Comparison of ENCODE assay signal across 8 cellular contexts in genomic region chr16:29820271-29820701, GRCh38. TPM values are rescaled to one million over a fixed set of nuclear protein-coding genes. Genes with fewer than 3 reads are reported as not detected.
DNase-seq lines count a peak whose midpoint lies in the region; ATAC-seq and TF ChIP-seq lines count a peak whose summit lies in the region.

Gene MVP, plus strand, starts transcription at chr16:29820462. Its CDS starts 10,088 bp downstream, at chr16:29830550.

- no peaks in the 10 kb centered on the region for H3K27me3 Mint-ChIP-seq in CD4-positive, alpha-beta T cell
- H3K27me3 Mint-ChIP-seq in HFFc6 (ENCODE audit: insufficient read depth) = peaks cover 10% of the 10 kb centered on the region

- peaks cover 64% of the 10 kb centered on the region for H3K4me1 ChIP-seq in skeletal muscle satellite cell (ENCODE audit: control insufficient read depth, insufficient read depth, low read length)
- H3K4me1 ChIP-seq in SJCRH30 = peaks cover 20% of the 10 kb centered on the region

- peak within 1 kb of the TSS; percentile 75 for H3K27ac ChIP-seq in CD4-positive, alpha-beta T cell (ENCODE audit: low read depth, low read length)
- no peak within 1 kb of the TSS for H3K27ac ChIP-seq in SJCRH30

- peak within 1 kb of the TSS; percentile 87 for H3K4me2 ChIP-seq in skeletal muscle satellite cell (ENCODE audit: low read length)

- POLR2A ChIA-PET in CD4-positive, alpha-beta T cell (lab: Charles Lee) = interaction anchor here (0.7 to 10.4 kb wide), 9 partner anchors 9 to 153 kb away, joined by 3 to 190 read pairs (median 4); partner anchors contain the start of genes CDIPT, KIF22, MAZ and TAOK2

- no peaks in the 10 kb centered on the region for H3K9me3 ChIP-seq in CD4-positive, alpha-beta T cell (ENCODE audit: control insufficient read depth, low read length)
- no peaks in the 10 kb centered on the region for H3K9me3 ChIP-seq in skeletal muscle satellite cell (replicated peaks; ENCODE audit: low read length)
- no peaks in the 10 kb centered on the region for H3K9me3 ChIP-seq in SJCRH30 (replicated peaks)

- H3K36me3 ChIP-seq in skeletal muscle satellite cell (ENCODE audit: insufficient read depth, low read length) = peaks cover 8% of the 10 kb centered on the region
- no peaks in the 10 kb centered on the region; the same call in 1 of the 2 replicates for H3K36me3 ChIP-seq in SJCRH30

- ATAC-seq in CD4-positive, alpha-beta T cell (ENCODE audit: poor library complexity) = no peak
- no peak for ATAC-seq in GM21619 (IDR thresholded peaks at IDR 0.05; ENCODE audit: unreplicated experiment)

- H3K4me3 ChIP-seq in skeletal muscle satellite cell (ENCODE audit: low read length) = peak within 1 kb of the TSS; percentile 81
- no peak within 1 kb of the TSS; the same call in 1 of the 2 replicates for H3K4me3 ChIP-seq in SJCRH30

- H3K27me3 ChIP-seq in CD4-positive, alpha-beta T cell (ENCODE audit: control insufficient read depth, insufficient read depth, low read length) = no peaks in the 10 kb centered on the region
- no peaks in the 10 kb centered on the region for H3K27me3 ChIP-seq in skeletal muscle satellite cell (ENCODE audit: control insufficient read depth, insufficient read depth, low read length)
- no peaks in the 10 kb centered on the region for H3K27me3 ChIP-seq in SJCRH30

- peaks cover 83% of the 10 kb centered on the region for H3K4me1 Mint-ChIP-seq in CD4-positive, alpha-beta T cell (ENCODE audit: low read depth)
- H3K4me1 Mint-ChIP-seq in HFFc6 (ENCODE audit: low read depth) = peaks cover 82% of the 10 kb centered on the region

- peaks cover 59% of the 10 kb centered on the region for H3K36me3 Mint-ChIP-seq in CD4-positive, alpha-beta T cell (ENCODE audit: low read depth)
- H3K36me3 Mint-ChIP-seq in HFFc6 (ENCODE audit: low read depth) = peaks cover 41% of the 10 kb centered on the region

- in situ Hi-C loops in SK-MEL-5 (cut with HindIII; ENCODE audit: low pct_unique_long_range_greater_than_20kb, low sequenced_read_pairs) = no loop called here

- H3K9me3 Mint-ChIP-seq in CD4-positive, alpha-beta T cell = no peaks in the 10 kb centered on the region
- no peaks in the 10 kb centered on the region for H3K9me3 Mint-ChIP-seq in HFFc6

- TF ChIP-seq CTCF in CD4-positive, alpha-beta T cell (IDR thresholded peaks at IDR 0.05) = no peak
- no peak for TF ChIP-seq CTCF in HFFc6 (IDR thresholded peaks at IDR 0.05)

- peak within 1 kb of the TSS; percentile 83 for H3K27ac Mint-ChIP-seq in CD4-positive, alpha-beta T cell
- peak within 1 kb of the TSS; percentile 99 for H3K27ac Mint-ChIP-seq in HFFc6

- peak within 1 kb of the TSS; percentile 83 for H3K9ac ChIP-seq in skeletal muscle satellite cell (ENCODE audit: low read depth, low read length)

- DNase-seq in CD4-positive, alpha-beta T cell = peak in 7 of 10 experiments; percentile 30 to 66 (median 40)
- DNase-seq in HFFc6 = peak; percentile 48
- peak; percentile 49 for DNase-seq in SK-MEL-5 (ENCODE audit: low read depth, low spot score)
- DNase-seq in astrocyte of the hippocampus (ENCODE audit: low read depth, low spot score) = peak; percentile 71
- peak; percentile 82 for DNase-seq in hepatic stellate cell (ENCODE audit: low spot score)
- no peak for DNase-seq in SJCRH30

- CTCF ChIA-PET in CD4-positive, alpha-beta T cell (lab: Charles Lee) = interaction anchor here (0.9 to 3.9 kb wide), 4 partner anchors 13 to 35 kb away, joined by 3 to 32 read pairs (median 8); no protein-coding TSS in a partner anchor

- intact Hi-C loops in CD4-positive, alpha-beta T cell (cut with DNase I, micrococcal nuclease) = no loop called here

- H3K4me3 Mint-ChIP-seq in CD4-positive, alpha-beta T cell = peak within 1 kb of the TSS; percentile 98
- peak within 1 kb of the TSS; percentile 98 for H3K4me3 Mint-ChIP-seq in HFFc6

RNA-seq across cellular contexts. Expression of gene MVP, which starts in this region (rescaled TPM):
- total RNA-seq in CD4-positive, alpha-beta T cell = 100 to 1,000 TPM; 115 to 118 TPM
- total RNA-seq in HFFc6 (2021; fragmentation: NEBNext Ultra II Directional; extraction: Animal tissue kit (Norgen Biotek cat#: 25700)) = 100 to 1,000 TPM; 234 to 296 (median 268) TPM
- total RNA-seq in SK-MEL-5 (2014; rRNA removed; shearing (Covaris generic)) = 35.7 and 41.9 TPM in 2 replicates
- 38.8 and 54.8 TPM in 2 replicates for polyA plus RNA-seq in SK-MEL-5 (2015; cell fraction: cytosol; rRNA removed)
- polyA plus RNA-seq in SK-MEL-5 (2015; cell fraction: nucleus; rRNA removed) = 97.9 and 119 TPM in 2 replicates
- 301 and 302 TPM in 2 replicates for total RNA-seq in skeletal muscle satellite cell (2012; rRNA removed)
- total RNA-seq in SJCRH30 (2014; rRNA removed; shearing (Covaris generic)) = 0.61 and 0.63 TPM in 2 replicates

Comparison
In these comparisons a context has a peak if more than half of its experiments do, and no peak if none do; other contexts are left out.
1. RNA of gene MVP (total RNA-seq): 234 to 296 TPM in HFFc6, 115 to 118 TPM in CD4-positive, alpha-beta T cell and 35.7 to 41.9 TPM in SK-MEL-5; 0.61 to 0.63 TPM in SJCRH30; every median in the first group is over 10 times any median in the second.
2. DNase-seq: peak in CD4-positive, alpha-beta T cell (7 of 10), HFFc6 (single experiment), SK-MEL-5 (single experiment), astrocyte of the hippocampus (single experiment) and hepatic stellate cell (single experiment); none in SJCRH30 (0 of 2).